In the genomic region with DNA sequence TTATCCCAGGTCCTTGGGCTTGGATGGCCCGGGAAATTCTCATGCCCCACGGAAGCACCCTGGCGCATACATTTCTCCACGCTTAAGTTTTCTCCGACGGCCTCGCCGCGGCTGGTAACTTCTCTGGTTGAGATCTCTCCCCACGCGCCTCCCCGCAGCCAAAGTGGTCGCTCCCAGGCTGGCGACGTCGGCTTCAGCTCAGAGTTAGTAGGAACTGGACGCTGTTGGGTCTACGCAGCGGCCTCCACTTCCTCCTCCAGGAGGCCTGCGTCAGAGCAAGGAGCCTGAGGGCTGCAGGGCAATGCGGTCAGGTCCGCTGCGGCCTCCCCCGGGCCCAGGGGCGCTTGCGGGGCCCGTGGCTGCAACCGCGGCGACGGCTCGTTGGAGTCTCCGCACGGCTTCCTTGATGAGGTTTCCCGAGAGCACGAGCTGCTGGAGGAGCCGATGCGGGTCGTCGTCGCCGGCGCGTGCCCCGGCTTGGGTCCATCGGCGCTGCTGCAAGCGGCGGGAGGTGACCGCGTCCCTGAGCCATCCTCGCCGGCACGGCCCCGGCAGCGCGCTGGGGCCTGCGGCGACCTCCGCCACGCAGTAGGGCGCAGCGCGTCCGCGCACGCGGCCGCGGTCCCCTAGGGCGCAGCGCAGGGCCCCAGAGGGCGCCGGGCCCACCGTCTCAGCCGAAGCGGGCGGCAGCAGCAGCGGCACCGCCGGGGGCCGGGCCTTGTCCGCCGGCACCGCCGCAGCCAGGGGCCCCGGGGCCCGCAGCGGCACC, we compare ENCODE assay signal across 1 cellular context.
TF ChIP-seq lines count a peak whose summit lies in the region.

No MANE protein-coding gene starts in this region.

TF ChIP-seq in K562, 482 proteins besides CTCF, POLR2A, EP300 and RAD21 (continued from another document):
- TF ChIP-seq, protein P1, sequence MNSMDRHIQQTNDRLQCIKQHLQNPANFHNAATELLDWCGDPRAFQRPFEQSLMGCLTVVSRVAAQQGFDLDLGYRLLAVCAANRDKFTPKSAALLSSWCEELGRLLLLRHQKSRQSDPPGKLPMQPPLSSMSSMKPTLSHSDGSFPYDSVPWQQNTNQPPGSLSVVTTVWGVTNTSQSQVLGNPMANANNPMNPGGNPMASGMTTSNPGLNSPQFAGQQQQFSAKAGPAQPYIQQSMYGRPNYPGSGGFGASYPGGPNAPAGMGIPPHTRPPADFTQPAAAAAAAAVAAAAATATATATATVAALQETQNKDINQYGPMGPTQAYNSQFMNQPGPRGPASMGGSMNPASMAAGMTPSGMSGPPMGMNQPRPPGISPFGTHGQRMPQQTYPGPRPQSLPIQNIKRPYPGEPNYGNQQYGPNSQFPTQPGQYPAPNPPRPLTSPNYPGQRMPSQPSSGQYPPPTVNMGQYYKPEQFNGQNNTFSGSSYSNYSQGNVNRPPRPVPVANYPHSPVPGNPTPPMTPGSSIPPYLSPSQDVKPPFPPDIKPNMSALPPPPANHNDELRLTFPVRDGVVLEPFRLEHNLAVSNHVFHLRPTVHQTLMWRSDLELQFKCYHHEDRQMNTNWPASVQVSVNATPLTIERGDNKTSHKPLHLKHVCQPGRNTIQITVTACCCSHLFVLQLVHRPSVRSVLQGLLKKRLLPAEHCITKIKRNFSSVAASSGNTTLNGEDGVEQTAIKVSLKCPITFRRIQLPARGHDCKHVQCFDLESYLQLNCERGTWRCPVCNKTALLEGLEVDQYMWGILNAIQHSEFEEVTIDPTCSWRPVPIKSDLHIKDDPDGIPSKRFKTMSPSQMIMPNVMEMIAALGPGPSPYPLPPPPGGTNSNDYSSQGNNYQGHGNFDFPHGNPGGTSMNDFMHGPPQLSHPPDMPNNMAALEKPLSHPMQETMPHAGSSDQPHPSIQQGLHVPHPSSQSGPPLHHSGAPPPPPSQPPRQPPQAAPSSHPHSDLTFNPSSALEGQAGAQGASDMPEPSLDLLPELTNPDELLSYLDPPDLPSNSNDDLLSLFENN (IDR thresholded peaks at IDR 0.05; ENCODE audit: low read depth in 2 of 2, low read length in 2 of 2): no peak
- TF ChIP-seq JUNB (CRISPR knock-in tag; conservative IDR thresholded peaks at IDR 0.05) (no peak), NR3C1 (CRISPR knock-in tag; IDR thresholded peaks at IDR 0.05) (no peak), ZNF133 (CRISPR knock-in tag; IDR thresholded peaks at IDR 0.05) (no peak)
- TF ChIP-seq, protein P2, sequence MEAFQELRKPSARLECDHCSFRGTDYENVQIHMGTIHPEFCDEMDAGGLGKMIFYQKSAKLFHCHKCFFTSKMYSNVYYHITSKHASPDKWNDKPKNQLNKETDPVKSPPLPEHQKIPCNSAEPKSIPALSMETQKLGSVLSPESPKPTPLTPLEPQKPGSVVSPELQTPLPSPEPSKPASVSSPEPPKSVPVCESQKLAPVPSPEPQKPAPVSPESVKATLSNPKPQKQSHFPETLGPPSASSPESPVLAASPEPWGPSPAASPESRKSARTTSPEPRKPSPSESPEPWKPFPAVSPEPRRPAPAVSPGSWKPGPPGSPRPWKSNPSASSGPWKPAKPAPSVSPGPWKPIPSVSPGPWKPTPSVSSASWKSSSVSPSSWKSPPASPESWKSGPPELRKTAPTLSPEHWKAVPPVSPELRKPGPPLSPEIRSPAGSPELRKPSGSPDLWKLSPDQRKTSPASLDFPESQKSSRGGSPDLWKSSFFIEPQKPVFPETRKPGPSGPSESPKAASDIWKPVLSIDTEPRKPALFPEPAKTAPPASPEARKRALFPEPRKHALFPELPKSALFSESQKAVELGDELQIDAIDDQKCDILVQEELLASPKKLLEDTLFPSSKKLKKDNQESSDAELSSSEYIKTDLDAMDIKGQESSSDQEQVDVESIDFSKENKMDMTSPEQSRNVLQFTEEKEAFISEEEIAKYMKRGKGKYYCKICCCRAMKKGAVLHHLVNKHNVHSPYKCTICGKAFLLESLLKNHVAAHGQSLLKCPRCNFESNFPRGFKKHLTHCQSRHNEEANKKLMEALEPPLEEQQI (IDR thresholded peaks at IDR 0.05): no peak
